ENCODE assay signal across 8 cellular contexts in genomic region chr1:117051224-117052064, GRCh38. TPM values are rescaled to one million over a fixed set of nuclear protein-coding genes. Genes with fewer than 3 reads are reported as not detected.
A peak's percentile ranks its signal among the peaks of the same experiment; 100 is the strongest.
DNase-seq lines count a peak whose midpoint lies in the region; ATAC-seq and TF ChIP-seq lines count a peak whose summit lies in the region.

No MANE protein-coding gene starts in this region.

- 7 to 19% methylated on average over 8 of the region's 8 CpGs for WGBS in sigmoid colon, 2 donors

- H3K4me3 ChIP-seq in Peyer's patch (peak overlapping the region in 3 of 4 donors; percentile 7 to 26 (median 21)), sigmoid colon (peak overlapping the region in 3 of 4 donors; percentile 12 to 29 (median 14)), HAP-1 (no peak overlapping the region)

- TF ChIP-seq CTCF in Peyer's patch (IDR thresholded peaks at IDR 0.05) (no peak), sigmoid colon (IDR thresholded peaks at IDR 0.05) (no peak)

- intact Hi-C loops in sigmoid colon (cut with DNase I), result loop anchor here (5.0 kb wide), 1 partner anchor 64 kb away; no protein-coding TSS in a partner anchor

- peak overlapping the region; percentile 72 for H3K27ac Mint-ChIP-seq in central memory CD8-positive, alpha-beta T cell (ENCODE audit: low read depth)

- no peak for TF ChIP-seq EP300 in sigmoid colon (IDR thresholded peaks at IDR 0.05)

- H3K4me3 Mint-ChIP-seq in central memory CD8-positive, alpha-beta T cell, result peak overlapping the region; percentile 56

- peak; percentile 35 to 69 (median 54) for DNase-seq in Peyer's patch
- no peak for DNase-seq in central memory CD8-positive, alpha-beta T cell (ENCODE audit: low spot score in 2 of 2)
- DNase-seq in sigmoid colon, result no peak
- DNase-seq in NCI-H2196 (lab: John Stamatoyannopoulos, UW; ENCODE audit: unreplicated experiment), result no peak
- no peak for DNase-seq in DMS153 treated with DMSO at 0.1 percent for 48 hours (lab: John Stamatoyannopoulos, UW; ENCODE audit: unreplicated experiment)
- no peak for DNase-seq in HAP-1 (ENCODE audit: low spot score in 2 of 2)

- TF ChIP-seq POLR2A in Peyer's patch (IDR thresholded peaks at IDR 0.05), result no peak
- TF ChIP-seq POLR2A in sigmoid colon (IDR thresholded peaks at IDR 0.05), result no peak

- no peaks in the 10 kb centered on the region for H3K9me3 Mint-ChIP-seq in central memory CD8-positive, alpha-beta T cell

- H3K27ac ChIP-seq in Peyer's patch (peak overlapping the region; percentile 50 to 64 (median 56)), sigmoid colon (peak overlapping the region; percentile 1 to 58 (median 40))

- in situ Hi-C loops in HAP-1 (cut with MboI; ENCODE audit: low sequenced_read_pairs), result loop anchor here (5.0 to 25.0 kb wide), 2 partner anchors 309 to 464 kb away; no protein-coding TSS in a partner anchor

- H3K27me3 ChIP-seq in Peyer's patch (no peaks in the 10 kb centered on the region), sigmoid colon (no peaks in the 10 kb centered on the region), HAP-1 (ENCODE audit: low read depth) (no peaks in the 10 kb centered on the region)

- peaks cover 23% of the 10 kb centered on the region for H3K4me1 Mint-ChIP-seq in central memory CD8-positive, alpha-beta T cell

- H3K36me3 Mint-ChIP-seq in central memory CD8-positive, alpha-beta T cell (ENCODE audit: insufficient read depth), result no peaks in the 10 kb centered on the region

- H3K27me3 Mint-ChIP-seq in central memory CD8-positive, alpha-beta T cell, result no peaks in the 10 kb centered on the region

- H3K36me3 ChIP-seq in Peyer's patch (no peaks in the 10 kb centered on the region), sigmoid colon (no peaks in the 10 kb centered on the region), HAP-1 (replicated peaks) (peaks cover 3% of the 10 kb centered on the region)

- H3K9me3 ChIP-seq in Peyer's patch (no peaks in the 10 kb centered on the region), sigmoid colon (no peaks in the 10 kb centered on the region), HAP-1 (no peaks in the 10 kb centered on the region)

- H3K4me1 ChIP-seq in Peyer's patch (peaks cover 0 to 7% (median 0%) of the 10 kb centered on the region in 4 donors), sigmoid colon (peaks cover 0 to 12% (median 7%) of the 10 kb centered on the region in 4 donors), HAP-1 (no peaks in the 10 kb centered on the region)

- ATAC-seq in GM18861 (IDR thresholded peaks at IDR 0.05; ENCODE audit: unreplicated experiment) (peak; percentile 71), HG02870 (IDR thresholded peaks at IDR 0.05; ENCODE audit: unreplicated experiment) (peak; percentile 89)
- peak; percentile 65 for ATAC-seq in central memory CD8-positive, alpha-beta T cell (replicated peaks; ENCODE audit: extremely low read depth, poor library complexity, severe bottlenecking)

RNA-seq across cellular contexts. Expression of gene TTF2, which starts 8.7 kb away (rescaled TPM):
- total RNA-seq in Peyer's patch (10 to 100 TPM; 12.1 to 59.4 (median 28.5) TPM), sigmoid colon (10 to 100 TPM in 1 of 4 donors, 1 to 10 TPM in 3; 7.8 to 19.3 (median 8.7) TPM)
- 1 to 10 TPM; 3.6 to 9.7 (median 5.3) TPM for polyA plus RNA-seq in sigmoid colon

RNA-seq across cellular contexts. Expression of gene CD101, which starts 49.9 kb away (rescaled TPM):
- total RNA-seq in Peyer's patch (10 to 100 TPM in 1 of 4 donors, 1 to 10 TPM in 2, under 1 TPM in 1; 0.85 to 12.4 (median 3.5) TPM), sigmoid colon (1 to 10 TPM in 2 of 4 donors, under 1 TPM in 2; 0.66 to 1.4 (median 1.0) TPM)
- 1 to 10 TPM in 2 of 3 donors, under 1 TPM in 1; 0.60 to 1.7 (median 1.6) TPM for polyA plus RNA-seq in sigmoid colon

Comparison
In these comparisons a context has a peak if more than half of its experiments do, and no peak if none do; other contexts are left out.
1. DNase-seq: peak in Peyer's patch (3 of 3); none in central memory CD8-positive, alpha-beta T cell (0 of 2), sigmoid colon (single experiment), NCI-H2196 (single experiment), DMS153 treated with DMSO at 0.1 percent for 48 hours (single experiment) and HAP-1 (0 of 2).
2. Peak in every context shown above with its lines, with median percentiles within 50 percentile points of each other: ATAC-seq.